1 cellular context compared by ENCODE assay signal in the genomic region with DNA sequence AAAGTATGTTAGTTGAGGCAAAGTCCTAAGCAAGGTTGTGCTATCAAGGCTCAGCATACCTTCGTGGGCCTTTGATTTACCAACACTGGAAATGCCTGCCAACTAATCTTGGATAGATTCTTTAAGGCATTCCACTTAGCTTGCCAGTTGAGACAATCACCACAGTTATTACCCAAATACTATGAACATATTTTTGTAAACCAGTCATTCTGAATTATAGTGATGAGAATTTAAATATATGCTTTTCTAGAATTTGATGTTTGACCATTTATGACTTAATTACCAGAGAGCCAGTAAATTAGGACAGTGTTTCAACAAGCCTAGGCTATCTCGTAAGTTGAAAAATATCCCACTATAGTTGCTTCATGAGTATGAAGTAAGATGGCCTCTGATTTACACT.
TF ChIP-seq lines count a peak whose summit lies in the region.

No MANE protein-coding gene starts in this region.

TF ChIP-seq in GM12878, 131 proteins besides CTCF, POLR2A, EP300 and RAD21:
- no peak for TF ChIP-seq SP1 (IDR thresholded peaks at IDR 0.05; ENCODE audit: low read depth, low read length)
- TF ChIP-seq, protein P1, sequence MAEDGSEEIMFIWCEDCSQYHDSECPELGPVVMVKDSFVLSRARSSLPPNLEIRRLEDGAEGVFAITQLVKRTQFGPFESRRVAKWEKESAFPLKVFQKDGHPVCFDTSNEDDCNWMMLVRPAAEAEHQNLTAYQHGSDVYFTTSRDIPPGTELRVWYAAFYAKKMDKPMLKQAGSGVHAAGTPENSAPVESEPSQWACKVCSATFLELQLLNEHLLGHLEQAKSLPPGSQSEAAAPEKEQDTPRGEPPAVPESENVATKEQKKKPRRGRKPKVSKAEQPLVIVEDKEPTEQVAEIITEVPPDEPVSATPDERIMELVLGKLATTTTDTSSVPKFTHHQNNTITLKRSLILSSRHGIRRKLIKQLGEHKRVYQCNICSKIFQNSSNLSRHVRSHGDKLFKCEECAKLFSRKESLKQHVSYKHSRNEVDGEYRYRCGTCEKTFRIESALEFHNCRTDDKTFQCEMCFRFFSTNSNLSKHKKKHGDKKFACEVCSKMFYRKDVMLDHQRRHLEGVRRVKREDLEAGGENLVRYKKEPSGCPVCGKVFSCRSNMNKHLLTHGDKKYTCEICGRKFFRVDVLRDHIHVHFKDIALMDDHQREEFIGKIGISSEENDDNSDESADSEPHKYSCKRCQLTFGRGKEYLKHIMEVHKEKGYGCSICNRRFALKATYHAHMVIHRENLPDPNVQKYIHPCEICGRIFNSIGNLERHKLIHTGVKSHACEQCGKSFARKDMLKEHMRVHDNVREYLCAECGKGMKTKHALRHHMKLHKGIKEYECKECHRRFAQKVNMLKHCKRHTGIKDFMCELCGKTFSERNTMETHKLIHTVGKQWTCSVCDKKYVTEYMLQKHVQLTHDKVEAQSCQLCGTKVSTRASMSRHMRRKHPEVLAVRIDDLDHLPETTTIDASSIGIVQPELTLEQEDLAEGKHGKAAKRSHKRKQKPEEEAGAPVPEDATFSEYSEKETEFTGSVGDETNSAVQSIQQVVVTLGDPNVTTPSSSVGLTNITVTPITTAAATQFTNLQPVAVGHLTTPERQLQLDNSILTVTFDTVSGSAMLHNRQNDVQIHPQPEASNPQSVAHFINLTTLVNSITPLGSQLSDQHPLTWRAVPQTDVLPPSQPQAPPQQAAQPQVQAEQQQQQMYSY (CRISPR knock-in tag; IDR thresholded peaks at IDR 0.05): no peak
- TF ChIP-seq POLR2AphosphoS2 (IDR thresholded peaks at IDR 0.05; ENCODE audit: low read depth, low read length): peak; percentile 39; the same call in 1 of the 2 replicates
- no peak for TF ChIP-seq PAX8 (IDR thresholded peaks at IDR 0.05)
- no peak for TF ChIP-seq HDAC6 (IDR thresholded peaks at IDR 0.05; ENCODE audit: unreplicated experiment)
- TF ChIP-seq CEBPB (IDR thresholded peaks at IDR 0.05; ENCODE audit: borderline replicate concordance in 1 of 2, low read depth in 2 of 2, low read length in 2 of 2): no peak
- no peak for TF ChIP-seq IRF4 (IDR thresholded peaks at IDR 0.05; ENCODE audit: low read depth, low read length)
- no peak for TF ChIP-seq SMC3 (IDR thresholded peaks at IDR 0.05; ENCODE audit: borderline replicate concordance, low read length)
- no peak for TF ChIP-seq SREBF2 (IDR thresholded peaks at IDR 0.05; ENCODE audit: low read length)
